Comparison of ENCODE assay signal across 33 cellular contexts in genomic region chr1:165533254-165533653, GRCh38. TPM values are rescaled to one million over a fixed set of nuclear protein-coding genes. Genes with fewer than 3 reads are reported as not detected.
"Had no signal": no experiment of that assay in that cellular context is flagged by ENCODE, and none has a peak within 500 bp of the region (broad histone marks: within the 10 kb centered on the region; RNA-seq: fewer than 3 reads in every experiment).

No MANE protein-coding gene starts in this region.

- H3K27ac ChIP-seq: adrenal gland, ascending aorta, cardiac muscle cell, VCaP had no signal

- H3K27me3 ChIP-seq: adrenal gland, ascending aorta, cardiac muscle cell had no signal

- H3K4me1 ChIP-seq: adrenal gland, ascending aorta had no signal

- H3K36me3 ChIP-seq: adrenal gland, ascending aorta, cardiac muscle cell had no signal

- H3K4me3 ChIP-seq: adrenal gland, ascending aorta, cardiac muscle cell had no signal

- DNase-seq: activated CD4-positive, alpha-beta memory T cell treated with anti-CD3 and anti-CD28 coated beads, Interleukin-2, amount 10 ng/mL, durations not matched to agents 7 days and 5 days; activated CD4-positive, alpha-beta T cell treated with anti-CD3 and anti-CD28 coated beads for 1 hour; activated CD4-positive, alpha-beta T cell treated with anti-CD3 and anti-CD28 coated beads for 36 hours; activated CD4-positive, alpha-beta T cell treated with anti-CD3 and anti-CD28 coated beads for 48 hours; activated CD4-positive, alpha-beta T cell treated with anti-CD3 and anti-CD28 coated beads, Interleukin-2, amount 10 ng/mL, durations not matched to agents 7 days and 5 days; activated CD4-positive, alpha-beta T cell treated with anti-CD3 and anti-CD28 coated beads, Interleukin-2, amount 50 U/mL, for 48 hours; activated CD4-positive, CD25-positive, alpha-beta regulatory T cell; activated CD8-positive, alpha-beta memory T cell treated with anti-CD3 and anti-CD28 coated beads for 24 hours; activated CD8-positive, alpha-beta memory T cell treated with anti-CD3 and anti-CD28 coated beads, Interleukin-2, amount 10 ng/mL, durations not matched to agents 7 days and 5 days; activated CD8-positive, alpha-beta memory T cell treated with anti-CD3 and anti-CD28 coated beads, Interleukin-2, amount 50 U/mL, for 48 hours; activated CD8-positive, alpha-beta T cell treated with anti-CD3 and anti-CD28 coated beads, Interleukin-2, amount 10 ng/mL, durations not matched to agents 7 days and 5 days; activated effector memory CD4-positive, alpha-beta T cell treated with Interleukin-2 at 50 U/mL for 16 hours; activated gamma-delta T cell; activated naive CD4-positive, alpha-beta T cell treated with anti-CD3 and anti-CD28 coated beads for 36 hours; activated naive CD4-positive, alpha-beta T cell treated with anti-CD3 and anti-CD28 coated beads, Interleukin-2, amount 50 U/mL, for 16 hours; activated naive CD8-positive, alpha-beta T cell treated with anti-CD3 and anti-CD28 coated beads for 36 hours; activated T-cell treated with anti-CD3 and anti-CD28 coated beads, Interleukin-2, amount 50 U/mL, for 24 hours; activated T-cell treated with anti-CD3 and anti-CD28 coated beads, Interleukin-2, amount 50 U/mL, for 48 hours; adrenal gland; amniotic stem cell; anterior cingulate cortex; caudate nucleus; T-helper 1 cell; T-helper 2 cell; T-helper 9 cell had no signal

- H3K9me3 ChIP-seq: adrenal gland, ascending aorta had no signal

RNA-seq across cellular contexts. Expression of gene LRRC52, which starts 10.5 kb away (rescaled TPM):
- total RNA-seq: activated CD4-positive, alpha-beta memory T cell treated with anti-CD3 and anti-CD28 coated beads, Interleukin-2, amount 10 ng/mL, durations not matched to agents 7 days and 5 days; activated CD4-positive, alpha-beta T cell treated with anti-CD3 and anti-CD28 coated beads for 36 hours; activated CD4-positive, alpha-beta T cell treated with anti-CD3 and anti-CD28 coated beads, Interleukin-2, amount 10 ng/mL, durations not matched to agents 7 days and 5 days; activated CD8-positive, alpha-beta memory T cell treated with anti-CD3 and anti-CD28 coated beads, Interleukin-2, amount 10 ng/mL, durations not matched to agents 7 days and 5 days; activated CD8-positive, alpha-beta T cell treated with anti-CD3 and anti-CD28 coated beads, Interleukin-2, amount 10 ng/mL, durations not matched to agents 7 days and 5 days; activated naive CD4-positive, alpha-beta T cell treated with anti-CD3 and anti-CD28 coated beads for 36 hours; activated naive CD4-positive, alpha-beta T cell treated with anti-CD3 and anti-CD28 coated beads, Interleukin-2, amount 50 U/mL, for 72 hours; activated naive CD8-positive, alpha-beta T cell treated with anti-CD3 and anti-CD28 coated beads for 36 hours; activated T-helper 2 cell treated with anti-CD3 and anti-CD28 coated beads, Interferon-gamma antibody, Interleukin-2, Interleukin-4, amounts not matched to agents 10 μg/mL and 5 μg/mL and 100 μg/mL, durations not matched to agents 14 hours and 24 hours and 36 hours; adrenal gland; ascending aorta; bronchial epithelial cell; cerebellum; WTC11 had no signal
